Comparison of ENCODE assay signal across 8 cellular contexts in the genomic region with DNA sequence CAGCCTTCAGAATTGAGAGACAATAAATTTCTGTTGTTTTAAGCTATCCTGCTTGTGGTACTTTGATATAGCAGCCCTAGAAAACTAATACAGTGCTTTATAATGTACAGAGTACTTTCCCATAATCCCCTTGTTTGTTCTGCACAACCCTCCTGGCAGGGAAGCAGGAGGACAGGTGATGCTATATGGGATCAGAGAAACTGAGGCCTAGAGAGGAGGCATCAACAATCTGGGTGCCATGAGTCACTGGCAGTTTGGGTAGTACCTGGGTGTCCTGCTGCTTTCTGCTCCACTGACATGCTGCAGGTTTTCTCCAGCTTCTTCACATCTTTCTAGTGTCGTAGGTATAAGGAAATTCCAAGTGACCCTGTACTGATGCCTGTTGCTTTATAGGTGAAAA. TPM values are rescaled to one million over a fixed set of nuclear protein-coding genes. Genes with fewer than 3 reads are reported as not detected.
"Had no signal": no experiment of that assay in that cellular context is flagged by ENCODE, and none has a peak within 500 bp of the region (broad histone marks: within the 10 kb centered on the region; RNA-seq: fewer than 3 reads in every experiment).

No MANE protein-coding gene starts in this region.

- H3K4me1 Mint-ChIP-seq: IgD-negative memory B cell had no signal

- FAIRE-seq: HTR-8/SVneo had no signal

- H3K27ac ChIP-seq: GM23248 had no signal

- H3K9ac ChIP-seq: GM23248 had no signal

- DNase-seq: GM23248, GOT3, H7, HFFc6 had no signal

- H2AFZ ChIP-seq: GM23248 had no signal

- H3K4me3 ChIP-seq: GM23248, HAP-1 had no signal

- H3K4me3 Mint-ChIP-seq: HFFc6, IgD-negative memory B cell had no signal

- H3K9me3 ChIP-seq: HAP-1 had no signal

- H3K4me1 ChIP-seq: HAP-1 had no signal

- H3K27ac Mint-ChIP-seq: HFFc6, IgD-negative memory B cell had no signal

- ATAC-seq: HCT116 had no signal

- H3K36me3 ChIP-seq: HAP-1 had no signal

- H3K9me3 Mint-ChIP-seq: HFFc6 had no signal

RNA-seq across cellular contexts. Expression of a gene that starts 55.0 kb away (rescaled TPM):
- polyA plus RNA-seq: IgD-negative memory B cell had no signal
